In genomic region chr5:77390795-77391194, GRCh38 we compare ENCODE assay signal across 18 cellular contexts.
A peak's percentile ranks its signal among the peaks of the same experiment; 100 is the strongest.
DNase-seq lines count a peak whose midpoint lies in the region; ATAC-seq and TF ChIP-seq lines count a peak whose summit lies in the region.
"Had no signal": no experiment of that assay in that cellular context is flagged by ENCODE, and none has a peak within 500 bp of the region (broad histone marks: within the 10 kb centered on the region; RNA-seq: fewer than 3 reads in every experiment).

No MANE protein-coding gene starts in this region.

- H3K36me3 ChIP-seq in GM23248 (ENCODE audit: low read depth) = no peaks in the 10 kb centered on the region
- no peaks in the 10 kb centered on the region for H3K36me3 ChIP-seq in ascending aorta
- H3K36me3 ChIP-seq in thoracic aorta = no peaks in the 10 kb centered on the region
- H3K36me3 ChIP-seq: Peyer's patch had no signal

- ATAC-seq in thoracic aorta (ENCODE audit: insufficient number of reproducible peaks, low FRiP score, low read depth) (peak; percentile 12), HG03108 (IDR thresholded peaks at IDR 0.05; ENCODE audit: unreplicated experiment) (no peak)
- ATAC-seq: stimulated activated naive B cell treated with anti-CD40 and anti-IgM and Interleukin-4, amounts not matched to agents 10 μg/mL and 1 μg/mL and 100 μg/mL, for 72 hours had no signal

- H3K9ac ChIP-seq in GM23248 = no peak overlapping the region

- H3K9me2 ChIP-seq in GM23248 (ENCODE audit: insufficient read depth) = no peaks in the 10 kb centered on the region

- in situ Hi-C loops in GM23248 (cut with MboI) = no loop called here

- H3K27me3 ChIP-seq in GM23248 (replicated peaks; ENCODE audit: insufficient read depth) (no peaks in the 10 kb centered on the region), ascending aorta (no peaks in the 10 kb centered on the region), thoracic aorta (replicated peaks; ENCODE audit: insufficient read depth) (no peaks in the 10 kb centered on the region)
- H3K27me3 ChIP-seq: dorsolateral prefrontal cortex, Peyer's patch had no signal

- no peaks in the 10 kb centered on the region for H3K79me2 ChIP-seq in GM23248 (ENCODE audit: insufficient read depth)

- no peaks in the 10 kb centered on the region for H4K20me1 ChIP-seq in GM23248 (ENCODE audit: insufficient read depth)

- TF ChIP-seq CTCF in ascending aorta (IDR thresholded peaks at IDR 0.05) (no peak), foreskin fibroblast (IDR thresholded peaks at IDR 0.05; ENCODE audit: low read depth, low read length) (no peak), thoracic aorta (IDR thresholded peaks at IDR 0.05) (no peak)

- DNase-seq in GM23248 (peak; percentile 93), ascending aorta (ENCODE audit: low spot score in 2 of 2) (no peak), foreskin fibroblast (peak; percentile 72 to 92), thoracic aorta (ENCODE audit: low spot score) (no peak), Kasumi-1 (lab: John Stamatoyannopoulos, UW) (no peak)
- no peak for DNase-seq in effector CD8-positive, alpha-beta T cell (lab: John Stamatoyannopoulos, UW)
- DNase-seq: activated CD4-positive, alpha-beta T cell treated with anti-CD3 and anti-CD28 coated beads, Interleukin-2, amount 50 U/mL, for 1 hour; activated T-cell treated with anti-CD3 and anti-CD28 coated beads, Interleukin-2, amount 50 U/mL, for 48 hours; CD8-positive, alpha-beta memory T cell; kidney glomerular epithelial cell; naive B cell; NCI-H1436; NCI-H510A treated with DMSO at 0.1 percent for 48 hours; Peyer's patch; stimulated activated CD4-positive, alpha-beta T cell treated with anti-CD3 and anti-CD28 coated beads, Interleukin-2, amount 100 ng/mL, for 48 hours; stimulated activated naive B cell treated with anti-CD40 and anti-IgM and Interleukin-4, amounts not matched to agents 10 μg/mL and 1 μg/mL and 100 μg/mL, for 72 hours had no signal

- H3K4me1 ChIP-seq in GM23248 (ENCODE audit: insufficient read depth) (peaks cover 17% of the 10 kb centered on the region), ascending aorta (peaks cover 3 to 30% of the 10 kb centered on the region in 2 donors), thoracic aorta (ENCODE audit: control insufficient read depth in 1 of 2, low read depth in 2 of 2) (peaks cover 16 to 54% of the 10 kb centered on the region in 2 donors)
- H3K4me1 ChIP-seq: Peyer's patch had no signal

- no peaks in the 10 kb centered on the region for H3K9me3 ChIP-seq in GM23248 (ENCODE audit: low read depth)
- H3K9me3 ChIP-seq in ascending aorta = no peaks in the 10 kb centered on the region
- H3K9me3 ChIP-seq in thoracic aorta = no peaks in the 10 kb centered on the region
- H3K9me3 ChIP-seq: Peyer's patch had no signal

- peak overlapping the region; percentile 31 for H3K4me2 ChIP-seq in GM23248 (ENCODE audit: unreplicated experiment)

- intact Hi-C loops in ascending aorta (cut with DNase I) = no loop called here

- no peak overlapping the region for H3K4me3 ChIP-seq in GM23248
- H3K4me3 ChIP-seq in ascending aorta = no peak overlapping the region
- H3K4me3 ChIP-seq in foreskin fibroblast (ENCODE audit: low read depth in 1 of 2, low read length in 2 of 2) = no peak overlapping the region
- no peak overlapping the region for H3K4me3 ChIP-seq in thoracic aorta
- H3K4me3 ChIP-seq: dorsolateral prefrontal cortex, Peyer's patch had no signal

- WGBS in GM23248 (ENCODE audit: low coverage in 1 of 2, low lambda C conversion rate in 2 of 2, missing lambda C conversion rate in 2 of 2), 2 experiments = 4 to 14% methylated on average over 2 of the region's 2 CpGs

- H3K27ac ChIP-seq in GM23248 (no peak overlapping the region), ascending aorta (peak overlapping the region; percentile 73 to 74), thoracic aorta (peak overlapping the region; percentile 57 to 66)
- H3K27ac ChIP-seq: Peyer's patch had no signal

- no peak overlapping the region for H2AFZ ChIP-seq in GM23248

- H3F3A ChIP-seq in GM23248 (ENCODE audit: insufficient read depth) = peaks cover 8% of the 10 kb centered on the region

Comparison
In these comparisons a context has a peak if more than half of its experiments do, and no peak if none do; other contexts are left out.
1. DNase-seq: peak in GM23248 (single experiment) and foreskin fibroblast (2 of 2); none in ascending aorta (0 of 2), thoracic aorta (single experiment), effector CD8-positive, alpha-beta T cell (single experiment) and Kasumi-1 (0 of 2).